8 cellular contexts compared by ENCODE assay signal in the genomic region with DNA sequence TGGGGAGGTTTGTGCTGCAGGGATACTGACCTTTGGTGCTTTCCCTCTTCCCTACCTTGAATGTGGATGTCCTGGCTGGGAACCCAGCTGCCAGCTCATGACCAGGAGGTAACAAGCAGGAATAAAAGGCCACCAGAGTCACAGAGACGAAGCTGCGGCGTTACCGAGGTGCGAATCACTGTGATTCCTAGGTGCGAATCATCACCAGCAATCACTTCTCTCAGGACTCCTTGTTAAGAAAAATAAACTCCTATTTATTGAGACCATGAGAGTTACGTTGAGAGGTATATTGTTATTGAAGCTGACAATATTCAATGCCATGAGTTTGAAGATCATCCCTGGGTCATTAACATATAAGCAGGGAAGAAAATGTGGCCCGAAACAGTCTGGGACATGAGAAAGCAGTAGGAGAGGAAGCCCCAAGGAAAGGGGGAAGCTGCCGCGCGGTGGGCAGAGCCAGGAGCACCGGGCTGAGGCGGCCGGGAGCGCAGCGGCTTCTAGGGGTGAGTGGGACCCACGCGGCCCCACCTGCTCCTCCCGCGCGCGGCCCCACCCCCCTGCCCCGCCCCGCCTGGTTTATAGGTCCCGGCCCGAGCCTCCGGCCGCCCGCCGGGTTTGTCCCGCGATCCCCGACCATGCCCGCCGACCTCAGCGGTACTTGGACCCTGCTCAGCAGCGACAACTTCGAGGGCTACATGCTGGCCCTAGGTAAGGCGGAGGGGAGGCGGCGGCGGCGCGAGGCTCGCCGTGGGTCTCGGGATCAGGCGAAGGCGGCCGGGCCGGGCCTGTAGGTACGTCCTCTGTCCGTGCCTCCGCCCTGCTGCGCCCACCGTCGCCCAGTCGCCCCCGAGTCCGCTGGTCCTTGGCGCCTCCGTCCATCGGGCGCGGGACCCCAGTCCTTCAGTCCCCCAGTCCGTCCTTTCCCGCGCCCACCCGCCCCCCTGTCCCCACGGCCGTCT. TPM values are rescaled to one million over a fixed set of nuclear protein-coding genes. Genes with fewer than 3 reads are reported as not detected.
A peak's percentile ranks its signal among the peaks of the same experiment; 100 is the strongest.
DNase-seq lines count a peak whose midpoint lies in the region; ATAC-seq and TF ChIP-seq lines count a peak whose summit lies in the region.

RBP7 (plus strand) TSS at position 605 of the 959 bp plus-strand sequence; CDS start at position 636, 31 bp downstream.

- H3K9me3 Mint-ChIP-seq in activated CD8-positive, alpha-beta T cell treated with anti-CD3 and anti-CD28 coated beads for 36 hours = peaks cover 5% of the 10 kb centered on the region
- H3K9me3 Mint-ChIP-seq in neural crest cell = no peaks in the 10 kb centered on the region

- CTCF ChIA-PET in activated CD8-positive, alpha-beta T cell treated with anti-CD3 and anti-CD28 coated beads for 36 hours (lab: Charles Lee) = no interaction called here

- POLR2A ChIA-PET in activated CD8-positive, alpha-beta T cell treated with anti-CD3 and anti-CD28 coated beads for 36 hours (lab: Charles Lee) = no interaction called here

- H3K4me3 ChIP-seq in fibroblast of the aortic adventitia (ENCODE audit: low read depth, low read length) = peak within 1 kb of the TSS; percentile 48

- peaks cover 2% of the 10 kb centered on the region for H3K36me3 Mint-ChIP-seq in activated CD8-positive, alpha-beta T cell treated with anti-CD3 and anti-CD28 coated beads for 36 hours (ENCODE audit: low read depth)
- no peaks in the 10 kb centered on the region for H3K36me3 Mint-ChIP-seq in neural crest cell (ENCODE audit: low read depth)

- intact Hi-C loops in activated CD8-positive, alpha-beta T cell treated with anti-CD3 and anti-CD28 coated beads for 36 hours (cut with micrococcal nuclease) = no loop called here

- peak within 1 kb of the TSS; percentile 62 for H3K4me3 Mint-ChIP-seq in activated CD8-positive, alpha-beta T cell treated with anti-CD3 and anti-CD28 coated beads for 36 hours
- H3K4me3 Mint-ChIP-seq in neural crest cell = peak within 1 kb of the TSS; percentile 75

- ATAC-seq in activated CD8-positive, alpha-beta T cell treated with anti-CD3 and anti-CD28 coated beads for 36 hours = peak; percentile 34
- no peak for ATAC-seq in GM18520 (IDR thresholded peaks at IDR 0.05; ENCODE audit: unreplicated experiment)

- H3K27me3 Mint-ChIP-seq in activated CD8-positive, alpha-beta T cell treated with anti-CD3 and anti-CD28 coated beads for 36 hours = peaks cover 24% of the 10 kb centered on the region
- H3K27me3 Mint-ChIP-seq in neural crest cell (ENCODE audit: low read depth) = peaks cover 56% of the 10 kb centered on the region

- no peak within 1 kb of the TSS for H3K27ac Mint-ChIP-seq in activated CD8-positive, alpha-beta T cell treated with anti-CD3 and anti-CD28 coated beads for 36 hours
- H3K27ac Mint-ChIP-seq in neural crest cell (ENCODE audit: unreplicated experiment) = no peak within 1 kb of the TSS

- TF ChIP-seq CTCF in activated CD8-positive, alpha-beta T cell treated with anti-CD3 and anti-CD28 coated beads for 36 hours (IDR thresholded peaks at IDR 0.05) = no peak
- no peak for TF ChIP-seq CTCF in fibroblast of the aortic adventitia (IDR thresholded peaks at IDR 0.05; ENCODE audit: insufficient read depth, low read length)
- no peak for TF ChIP-seq CTCF in neural crest cell (conservative IDR thresholded peaks at IDR 0.05)

- H3K4me1 Mint-ChIP-seq in activated CD8-positive, alpha-beta T cell treated with anti-CD3 and anti-CD28 coated beads for 36 hours (ENCODE audit: low read depth) = peaks cover 6% of the 10 kb centered on the region
- peaks cover 7% of the 10 kb centered on the region for H3K4me1 Mint-ChIP-seq in neural crest cell

- DNase-seq in activated effector memory CD4-positive, alpha-beta T cell treated with anti-CD3 and anti-CD28 coated beads, Interleukin-2, amount 50 U/mL, for 16 hours = peak; percentile 63
- DNase-seq in activated effector memory CD4-positive, alpha-beta T cell treated with Interleukin-2 at 50 U/mL for 16 hours = no peak
- peak; percentile 15 for DNase-seq in activated CD8-positive, alpha-beta T cell treated with anti-CD3 and anti-CD28 coated beads for 36 hours
- DNase-seq in fibroblast of the aortic adventitia (ENCODE audit: low read depth) (no peak), neural crest cell (ENCODE audit: low read depth, low spot score) (no peak), NCI-H446 (lab: John Stamatoyannopoulos, UW) (no peak), midbrain (lab: John Stamatoyannopoulos, UW) (no peak)

RNA-seq across cellular contexts. Expression of gene RBP7, which starts in this region (rescaled TPM):
- not detected for total RNA-seq in activated CD8-positive, alpha-beta T cell treated with anti-CD3 and anti-CD28 coated beads for 36 hours
- total RNA-seq in fibroblast of the aortic adventitia (ENCODE audit: low replicate concordance) = not detected in 2 replicates
- not detected in 2 replicates for total RNA-seq in neural crest cell

Comparison
In these comparisons a context has a peak if more than half of its experiments do, and no peak if none do; other contexts are left out.
1. Peak in DNase-seq and ATAC-seq in activated CD8-positive, alpha-beta T cell treated with anti-CD3 and anti-CD28 coated beads for 36 hours; RNA of the gene not detected or under 1 TPM.